In the genomic region with DNA sequence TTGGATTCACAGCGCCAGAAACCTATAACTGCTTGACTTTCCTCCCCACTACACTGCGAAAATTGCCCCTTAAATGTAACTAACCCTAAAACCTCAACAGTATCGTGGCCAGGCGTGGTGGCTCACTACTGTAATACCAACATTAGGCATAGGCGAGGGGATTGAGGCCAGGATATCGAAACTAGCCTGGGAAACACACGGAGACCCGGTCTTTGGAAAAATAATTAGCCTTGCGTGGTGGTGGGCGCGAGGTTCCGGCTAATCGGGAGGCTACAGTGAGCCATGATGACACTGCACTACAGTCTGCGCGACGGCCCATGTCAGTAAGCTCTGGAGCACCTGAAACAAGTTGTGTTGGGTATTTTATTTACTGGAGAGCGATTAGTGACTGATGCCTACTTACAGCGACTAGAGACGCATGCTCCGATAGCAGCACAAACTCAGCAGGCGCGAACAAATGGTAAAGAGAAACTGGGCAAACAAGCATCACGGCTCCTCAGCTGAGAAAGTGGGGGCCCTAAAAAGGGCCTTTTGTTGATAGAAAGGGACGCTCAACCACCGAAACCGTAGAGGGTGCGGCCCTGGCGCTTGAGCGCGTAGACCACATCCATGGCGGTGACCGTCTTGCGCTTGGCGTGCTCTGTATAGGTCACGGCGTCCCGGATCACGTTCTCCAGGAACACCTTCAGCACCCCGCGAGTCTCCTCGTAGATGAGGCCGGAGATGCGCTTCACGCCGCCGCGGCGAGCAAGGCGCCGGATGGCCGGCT, we compare ENCODE assay signal across 8 cellular contexts.
DNase-seq lines count a peak whose midpoint lies in the region; ATAC-seq and TF ChIP-seq lines count a peak whose summit lies in the region.
"Not testable (repeated sequence)": the region's sequence is repeated elsewhere in the genome, so short reads cannot be mapped to it uniquely, and the experiment has no call there.

No MANE protein-coding gene starts in this region.

- H3K36me3 ChIP-seq in SJSA1, uterus: not testable (repeated sequence)

- H3K27ac Mint-ChIP-seq in IgD-negative memory B cell, result peak overlapping the region; percentile 92 to 98 (median 96)
- peak overlapping the region; percentile 96 for H3K27ac Mint-ChIP-seq in activated naive CD8-positive, alpha-beta T cell
- peak overlapping the region; percentile 95 for H3K27ac Mint-ChIP-seq in nephron progenitor cell

- TF ChIP-seq POLR2A in uterus (IDR thresholded peaks at IDR 0.05), result not testable (repeated sequence)

- not testable (repeated sequence) for H3K9me3 Mint-ChIP-seq in IgD-negative memory B cell; activated naive CD8-positive, alpha-beta T cell (ENCODE audit: low read depth)
- H3K9me3 Mint-ChIP-seq in nephron progenitor cell, result peaks cover 20% of the 10 kb centered on the region

- not testable (repeated sequence) for TF ChIP-seq CTCF in foreskin keratinocyte (conservative IDR thresholded peaks at IDR 0.05); nephron progenitor cell (IDR thresholded peaks at IDR 0.05); uterus (IDR thresholded peaks at IDR 0.05)

- not testable (repeated sequence) for H3K36me3 Mint-ChIP-seq in IgD-negative memory B cell; activated naive CD8-positive, alpha-beta T cell
- peaks cover 27% of the 10 kb centered on the region for H3K36me3 Mint-ChIP-seq in nephron progenitor cell (ENCODE audit: low read depth)

- intact Hi-C loops in uterus (cut with DNase I; ENCODE audit: low total_unique reads), result not testable (repeated sequence)

- peaks cover 21 to 27% (median 24%) of the 10 kb centered on the region in 3 donors for H3K4me1 Mint-ChIP-seq in IgD-negative memory B cell
- peaks cover 38% of the 10 kb centered on the region for H3K4me1 Mint-ChIP-seq in activated naive CD8-positive, alpha-beta T cell (ENCODE audit: low read depth)
- H3K4me1 Mint-ChIP-seq in nephron progenitor cell, result peaks cover 48% of the 10 kb centered on the region

- not testable (repeated sequence) for H3K9me3 ChIP-seq in SJSA1 (replicated peaks); uterus

- DNase-seq in HCEC 1CT (peak; percentile 50), SJSA1 (ENCODE audit: low read depth in 1 of 2, low spot score in 2 of 2) (peak in 1 of 2 experiments; percentile 59), foreskin keratinocyte (peak in 1 of 2 donors; percentile 61)
- DNase-seq in nephron progenitor cell, uterus: not testable (repeated sequence)

- H3K4me3 ChIP-seq in SJSA1 (peak overlapping the region; percentile 50), uterus (peak overlapping the region; percentile 18 to 46)

- ATAC-seq in GM18498 (IDR thresholded peaks at IDR 0.05; ENCODE audit: unreplicated experiment) (peak; percentile 76), foreskin keratinocyte (peak; percentile 78)

- peak overlapping the region; percentile 90 to 95 (median 94) for H3K4me3 Mint-ChIP-seq in IgD-negative memory B cell
- H3K4me3 Mint-ChIP-seq in activated naive CD8-positive, alpha-beta T cell, result peak overlapping the region; percentile 96
- peak overlapping the region; percentile 95 for H3K4me3 Mint-ChIP-seq in nephron progenitor cell

- not testable (repeated sequence) for H3K27me3 Mint-ChIP-seq in IgD-negative memory B cell; activated naive CD8-positive, alpha-beta T cell; nephron progenitor cell (ENCODE audit: low read depth, poor library complexity)

- H3K4me1 ChIP-seq in SJSA1 (replicated peaks), result peaks cover 14% of the 10 kb centered on the region
- not testable (repeated sequence) for H3K4me1 ChIP-seq in foreskin keratinocyte, uterus

- H3K27me3 ChIP-seq in SJSA1 (replicated peaks); foreskin keratinocyte; uterus: not testable (repeated sequence)

- H3K27ac ChIP-seq in SJSA1, result peak overlapping the region; percentile 84
- H3K27ac ChIP-seq in foreskin keratinocyte, result peak overlapping the region; percentile 89
- peak overlapping the region; percentile 43 to 83 for H3K27ac ChIP-seq in uterus
